In genomic region chr1:24379733-24380315, GRCh38 we compare ENCODE assay signal across 1 cellular context.
TF ChIP-seq lines count a peak whose summit lies in the region.

No MANE protein-coding gene starts in this region.

TF ChIP-seq in IMR-90, 13 proteins besides CTCF, POLR2A, EP300 and RAD21:
- TF ChIP-seq SMC3 (IDR thresholded peaks at IDR 0.05; ENCODE audit: low read depth, low read length) (no peak), FOS (IDR thresholded peaks at IDR 0.05; ENCODE audit: low read depth, low read length) (0 out of 2 replicates have a peak, but pooled peaks have one; percentile 12), CEBPB (IDR thresholded peaks at IDR 0.05; ENCODE audit: low read depth, low read length) (peak; percentile 77), ELK1 (IDR thresholded peaks at IDR 0.05; ENCODE audit: borderline replicate concordance, low read depth, low read length) (no peak), NFE2L2 (IDR thresholded peaks at IDR 0.05; ENCODE audit: low read depth, low read length) (no peak), RFX5 (IDR thresholded peaks at IDR 0.05; ENCODE audit: low read depth, low read length) (peak; percentile 89), MAZ (IDR thresholded peaks at IDR 0.05; ENCODE audit: borderline replicate concordance, low read depth, low read length) (no peak)
